In the genomic region with DNA sequence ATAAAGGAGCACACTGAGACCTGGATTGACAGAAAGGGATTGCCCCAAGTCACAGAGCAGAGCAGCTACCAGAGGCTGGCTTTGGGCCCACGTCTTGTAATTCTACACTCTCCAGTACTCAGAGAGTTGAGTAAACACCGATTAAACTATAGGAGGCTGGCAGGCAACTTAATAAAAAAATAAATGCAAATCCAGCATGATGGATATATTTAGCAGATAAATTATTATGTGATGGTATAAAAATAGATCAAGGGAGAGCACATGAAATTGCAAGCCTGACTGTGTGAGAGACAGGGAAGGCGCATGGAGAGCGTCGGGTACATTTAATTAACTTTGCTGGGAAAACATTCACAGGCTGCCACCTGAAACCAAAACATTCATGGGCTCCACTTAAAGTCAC, we compare ENCODE assay signal across 23 cellular contexts.
DNase-seq lines count a peak whose midpoint lies in the region; ATAC-seq and TF ChIP-seq lines count a peak whose summit lies in the region.
"Had no signal": no experiment of that assay in that cellular context is flagged by ENCODE, and none has a peak within 500 bp of the region (broad histone marks: within the 10 kb centered on the region; RNA-seq: fewer than 3 reads in every experiment).

No MANE protein-coding gene starts in this region.

- ATAC-seq in GM18861 (IDR thresholded peaks at IDR 0.05; ENCODE audit: unreplicated experiment): no peak
- ATAC-seq: activated naive CD4-positive, alpha-beta T cell treated with anti-CD3 and anti-CD28 coated beads, Interleukin-2, amount 50 U/mL, for 72 hours; foreskin keratinocyte; right lobe of liver; T-helper 17 cell had no signal

- peak overlapping the region; percentile 63 for H3K27ac ChIP-seq in VCaP
- H3K27ac ChIP-seq: epithelial cell of prostate, foreskin keratinocyte, right lobe of liver, SK-N-MC had no signal

- H3K27ac Mint-ChIP-seq in progenitor cell of endocrine pancreas (peak overlapping the region; percentile 30), osteocyte (ENCODE audit: unreplicated experiment) (no peak overlapping the region)
- H3K27ac Mint-ChIP-seq: activated CD4-positive, alpha-beta T cell treated with anti-CD3 and anti-CD28 coated beads, Interleukin-2, amount 10 ng/mL, durations not matched to agents 24 days and 14 days; activated naive CD4-positive, alpha-beta T cell treated with anti-CD3 and anti-CD28 coated beads, Interleukin-2, amount 50 U/mL, for 72 hours; activated T-helper 1 cell treated with anti-CD3 and anti-CD28 coated beads, Interleukin-12 subunit alpha, Interleukin-12 subunit beta, Interleukin-2, Interleukin-4 antibody, amounts not matched to agents 30 ng/mL and 10 ng/mL and 1 ng/mL, durations not matched to agents 14 hours and 24 hours and 36 hours; memory B cell; T-helper 17 cell had no signal

- H3K4me3 Mint-ChIP-seq in progenitor cell of endocrine pancreas (ENCODE audit: low read depth) (no peak overlapping the region), osteocyte (ENCODE audit: unreplicated experiment) (no peak overlapping the region)
- H3K4me3 Mint-ChIP-seq: activated CD4-positive, alpha-beta T cell treated with anti-CD3 and anti-CD28 coated beads, Interleukin-2, amount 10 ng/mL, durations not matched to agents 24 days and 14 days; activated T-helper 1 cell treated with anti-CD3 and anti-CD28 coated beads, Interleukin-12 subunit alpha, Interleukin-12 subunit beta, Interleukin-2, Interleukin-4 antibody, amounts not matched to agents 30 ng/mL and 10 ng/mL and 1 ng/mL, durations not matched to agents 14 hours and 24 hours and 36 hours; memory B cell; T-helper 17 cell had no signal

- no peaks in the 10 kb centered on the region for H3K36me3 Mint-ChIP-seq in progenitor cell of endocrine pancreas (ENCODE audit: insufficient read depth)
- H3K36me3 Mint-ChIP-seq in osteocyte (ENCODE audit: unreplicated experiment): no peaks in the 10 kb centered on the region
- H3K36me3 Mint-ChIP-seq: activated naive CD4-positive, alpha-beta T cell treated with anti-CD3 and anti-CD28 coated beads, Interleukin-2, amount 50 U/mL, for 72 hours; memory B cell had no signal

- H3K27me3 Mint-ChIP-seq in progenitor cell of endocrine pancreas (peaks cover 4% of the 10 kb centered on the region), osteocyte (ENCODE audit: unreplicated experiment) (peaks cover 10% of the 10 kb centered on the region)

- DNase-seq in NCI-H187 treated with DMSO at 0.1 percent for 48 hours (lab: John Stamatoyannopoulos, UW) (peak; percentile 20), NCI-H187 (lab: John Stamatoyannopoulos, UW) (no peak), NCI-H1105 (lab: John Stamatoyannopoulos, UW) (peak; percentile 72), progenitor cell of endocrine pancreas (ENCODE audit: low spot score, unreplicated experiment) (no peak), cerebellar cortex (ENCODE audit: low spot score) (no peak), osteocyte (ENCODE audit: extremely low spot score, unreplicated experiment) (no peak)
- DNase-seq: 8988T; activated CD4-positive, alpha-beta T cell treated with anti-CD3 and anti-CD28 coated beads, Interleukin-2, amount 10 ng/mL, durations not matched to agents 24 days and 14 days; foreskin keratinocyte; Karpas-422; NK-92 treated with Interleukin-12 subunit alpha and Interleukin-12 subunit beta, amount 100 ng/mL, for 24 hours; occipital lobe; right lobe of liver; stimulated activated CD4-positive, alpha-beta T cell treated with anti-CD3 and anti-CD28 coated beads, Interleukin-15, amount 100 ng/mL, for 24 hours; T-helper 17 cell; trophoblast cell had no signal

- TF ChIP-seq CTCF in VCaP (conservative IDR thresholded peaks at IDR 0.05) (no peak), progenitor cell of endocrine pancreas (IDR thresholded peaks at IDR 0.05; ENCODE audit: unreplicated experiment) (no peak), osteocyte (IDR thresholded peaks at IDR 0.05) (no peak)

- H3K9me3 Mint-ChIP-seq in progenitor cell of endocrine pancreas (ENCODE audit: low read depth) (peaks cover 2% of the 10 kb centered on the region), osteocyte (ENCODE audit: unreplicated experiment) (peaks cover 5% of the 10 kb centered on the region)
- H3K9me3 Mint-ChIP-seq: activated CD4-positive, alpha-beta T cell treated with anti-CD3 and anti-CD28 coated beads, Interleukin-2, amount 10 ng/mL, durations not matched to agents 24 days and 14 days; activated naive CD4-positive, alpha-beta T cell treated with anti-CD3 and anti-CD28 coated beads, Interleukin-2, amount 50 U/mL, for 72 hours; activated T-helper 1 cell treated with anti-CD3 and anti-CD28 coated beads, Interleukin-12 subunit alpha, Interleukin-12 subunit beta, Interleukin-2, Interleukin-4 antibody, amounts not matched to agents 30 ng/mL and 10 ng/mL and 1 ng/mL, durations not matched to agents 14 hours and 24 hours and 36 hours; memory B cell had no signal

- H3K4me1 Mint-ChIP-seq in progenitor cell of endocrine pancreas (ENCODE audit: low read depth) (no peaks in the 10 kb centered on the region), osteocyte (ENCODE audit: unreplicated experiment) (no peaks in the 10 kb centered on the region)
- H3K4me1 Mint-ChIP-seq: activated CD4-positive, alpha-beta T cell treated with anti-CD3 and anti-CD28 coated beads, Interleukin-2, amount 10 ng/mL, durations not matched to agents 24 days and 14 days; memory B cell; T-helper 17 cell had no signal

Comparison
In these comparisons a context has a peak if more than half of its experiments do, and no peak if none do; other contexts are left out.
1. DNase-seq: peak in NCI-H187 treated with DMSO at 0.1 percent for 48 hours (single experiment) and NCI-H1105 (single experiment); none in NCI-H187 (0 of 2), progenitor cell of endocrine pancreas (single experiment), cerebellar cortex (single experiment) and osteocyte (single experiment).